Comparison of ENCODE assay signal across 1 cellular context in the genomic region with DNA sequence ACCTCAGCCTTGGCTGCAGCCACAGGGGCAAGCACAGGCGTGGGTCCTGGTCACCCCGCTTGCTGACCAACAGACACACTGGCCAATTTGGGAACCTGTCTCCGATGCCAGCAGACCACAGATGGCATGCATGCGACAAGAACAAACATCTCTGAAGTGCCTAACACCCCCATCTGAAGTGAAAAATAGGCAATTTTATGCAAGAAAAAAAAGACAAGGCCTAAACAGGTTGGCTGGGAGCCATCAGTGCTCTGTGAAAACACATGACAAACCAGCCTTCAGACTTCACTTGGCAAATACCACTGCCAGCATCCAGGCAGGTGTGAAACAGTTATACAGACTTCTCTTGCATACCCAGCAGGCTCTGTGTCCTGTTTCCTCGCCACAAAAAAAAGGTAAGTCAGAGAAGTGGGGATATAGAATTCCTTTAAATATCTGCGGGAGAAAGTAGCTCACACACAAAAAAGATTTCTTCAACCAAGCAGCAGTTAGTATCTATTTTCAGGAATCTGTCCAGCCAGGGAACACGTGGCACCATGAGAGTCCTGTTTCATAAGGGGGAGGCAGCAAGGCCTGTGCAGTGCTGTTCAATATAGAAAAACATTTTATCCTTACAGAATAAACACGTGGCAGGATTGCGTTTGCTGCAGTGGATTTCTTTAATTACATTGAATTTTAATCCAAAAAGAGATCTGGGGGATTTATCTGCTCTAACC.
A peak's percentile ranks its signal among the peaks of the same experiment; 100 is the strongest.
TF ChIP-seq lines count a peak whose summit lies in the region.

No MANE protein-coding gene starts in this region.

TF ChIP-seq in GM12878, 131 proteins besides CTCF, POLR2A, EP300 and RAD21 (continued from another document):
- TF ChIP-seq E4F1 (IDR thresholded peaks at IDR 0.05; ENCODE audit: borderline replicate concordance, partially characterized antibody) (no peak), SPI1 (IDR thresholded peaks at IDR 0.05; ENCODE audit: borderline replicate concordance, insufficient read depth, low read depth, low read length) (no peak), ZNF687 (IDR thresholded peaks at IDR 0.05) (peak; percentile 61; the same call in 1 of the 2 replicates), NFIC (IDR thresholded peaks at IDR 0.05; ENCODE audit: low read depth, low read length) (no peak), MEF2B (IDR thresholded peaks at IDR 0.05; ENCODE audit: partially characterized antibody, poor library complexity, severe bottlenecking) (no peak)
TF ChIP-seq in GM12878: peak in this region for 2.
